In the genomic region with DNA sequence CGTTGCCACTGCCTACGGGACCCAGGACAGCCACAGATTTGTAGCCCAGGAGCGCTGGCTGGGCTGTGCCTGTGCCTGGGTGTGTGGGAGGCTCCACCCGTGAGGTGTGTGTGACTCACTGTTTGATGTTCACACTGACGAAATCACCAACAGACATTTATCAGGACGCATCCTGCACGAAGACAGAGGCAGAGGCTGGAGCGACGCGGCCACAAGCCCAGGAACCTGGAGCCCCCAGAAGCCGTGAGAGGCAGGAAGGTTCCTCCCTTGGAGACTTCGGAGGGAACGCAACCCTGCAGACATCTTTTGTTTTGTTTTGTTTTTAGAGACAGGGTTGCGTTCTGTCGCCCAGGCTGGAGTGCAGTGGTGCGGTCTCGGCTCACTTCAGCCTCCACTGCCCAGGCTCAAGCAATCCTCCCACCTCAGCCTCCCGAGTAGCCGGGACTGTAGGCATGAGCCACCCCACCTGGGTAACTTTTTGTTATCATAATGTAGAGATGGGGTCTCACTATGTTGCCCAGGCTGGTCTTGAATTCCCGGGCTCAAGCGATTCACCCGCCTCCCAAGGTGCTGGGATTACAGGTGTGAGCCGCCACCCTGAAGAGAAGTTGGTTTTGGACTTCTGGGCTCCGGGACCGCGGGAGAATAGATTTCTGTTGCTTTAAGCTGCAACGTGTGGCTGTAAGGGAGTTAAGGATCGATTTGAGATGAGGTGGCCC, we compare ENCODE assay signal across 1 cellular context.
TF ChIP-seq lines count a peak whose summit lies in the region.

No MANE protein-coding gene starts in this region.

TF ChIP-seq in HepG2, 621 proteins besides CTCF, POLR2A, EP300 and RAD21 (continued from another document and continues in another):
- TF ChIP-seq, protein P1, sequence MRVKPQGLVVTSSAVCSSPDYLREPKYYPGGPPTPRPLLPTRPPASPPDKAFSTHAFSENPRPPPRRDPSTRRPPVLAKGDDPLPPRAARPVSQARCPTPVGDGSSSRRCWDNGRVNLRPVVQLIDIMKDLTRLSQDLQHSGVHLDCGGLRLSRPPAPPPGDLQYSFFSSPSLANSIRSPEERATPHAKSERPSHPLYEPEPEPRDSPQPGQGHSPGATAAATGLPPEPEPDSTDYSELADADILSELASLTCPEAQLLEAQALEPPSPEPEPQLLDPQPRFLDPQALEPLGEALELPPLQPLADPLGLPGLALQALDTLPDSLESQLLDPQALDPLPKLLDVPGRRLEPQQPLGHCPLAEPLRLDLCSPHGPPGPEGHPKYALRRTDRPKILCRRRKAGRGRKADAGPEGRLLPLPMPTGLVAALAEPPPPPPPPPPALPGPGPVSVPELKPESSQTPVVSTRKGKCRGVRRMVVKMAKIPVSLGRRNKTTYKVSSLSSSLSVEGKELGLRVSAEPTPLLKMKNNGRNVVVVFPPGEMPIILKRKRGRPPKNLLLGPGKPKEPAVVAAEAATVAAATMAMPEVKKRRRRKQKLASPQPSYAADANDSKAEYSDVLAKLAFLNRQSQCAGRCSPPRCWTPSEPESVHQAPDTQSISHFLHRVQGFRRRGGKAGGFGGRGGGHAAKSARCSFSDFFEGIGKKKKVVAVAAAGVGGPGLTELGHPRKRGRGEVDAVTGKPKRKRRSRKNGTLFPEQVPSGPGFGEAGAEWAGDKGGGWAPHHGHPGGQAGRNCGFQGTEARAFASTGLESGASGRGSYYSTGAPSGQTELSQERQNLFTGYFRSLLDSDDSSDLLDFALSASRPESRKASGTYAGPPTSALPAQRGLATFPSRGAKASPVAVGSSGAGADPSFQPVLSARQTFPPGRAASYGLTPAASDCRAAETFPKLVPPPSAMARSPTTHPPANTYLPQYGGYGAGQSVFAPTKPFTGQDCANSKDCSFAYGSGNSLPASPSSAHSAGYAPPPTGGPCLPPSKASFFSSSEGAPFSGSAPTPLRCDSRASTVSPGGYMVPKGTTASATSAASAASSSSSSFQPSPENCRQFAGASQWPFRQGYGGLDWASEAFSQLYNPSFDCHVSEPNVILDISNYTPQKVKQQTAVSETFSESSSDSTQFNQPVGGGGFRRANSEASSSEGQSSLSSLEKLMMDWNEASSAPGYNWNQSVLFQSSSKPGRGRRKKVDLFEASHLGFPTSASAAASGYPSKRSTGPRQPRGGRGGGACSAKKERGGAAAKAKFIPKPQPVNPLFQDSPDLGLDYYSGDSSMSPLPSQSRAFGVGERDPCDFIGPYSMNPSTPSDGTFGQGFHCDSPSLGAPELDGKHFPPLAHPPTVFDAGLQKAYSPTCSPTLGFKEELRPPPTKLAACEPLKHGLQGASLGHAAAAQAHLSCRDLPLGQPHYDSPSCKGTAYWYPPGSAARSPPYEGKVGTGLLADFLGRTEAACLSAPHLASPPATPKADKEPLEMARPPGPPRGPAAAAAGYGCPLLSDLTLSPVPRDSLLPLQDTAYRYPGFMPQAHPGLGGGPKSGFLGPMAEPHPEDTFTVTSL (CRISPR knock-in tag; IDR thresholded peaks at IDR 0.05; ENCODE audit: borderline replicate concordance) = no peak
- TF ChIP-seq ZNF12 (CRISPR knock-in tag; IDR thresholded peaks at IDR 0.05) (no peak), ETV6 (CRISPR knock-in tag; conservative IDR thresholded peaks at IDR 0.05) (no peak), KDM3A (CRISPR knock-in tag; IDR thresholded peaks at IDR 0.05; ENCODE audit: low read depth) (no peak), GATAD1 (CRISPR knock-in tag; IDR thresholded peaks at IDR 0.05) (0 out of 2 replicates have a peak, but pooled peaks have one; percentile 17), CHD2 (IDR thresholded peaks at IDR 0.05; ENCODE audit: low read depth, low read length) (no peak), ZNF275 (CRISPR knock-in tag; IDR thresholded peaks at IDR 0.05; ENCODE audit: borderline replicate concordance) (no peak), GABPB1 (CRISPR knock-in tag; IDR thresholded peaks at IDR 0.05) (peak; percentile 26; the same call in 1 of the 2 replicates), TBL1XR1 (IDR thresholded peaks at IDR 0.05; ENCODE audit: borderline replicate concordance, low read length, partially characterized antibody) (no peak), SRSF4 (IDR thresholded peaks at IDR 0.05; ENCODE audit: low read depth, low read length, poor library complexity, severe bottlenecking) (no peak), ZNF660 (CRISPR knock-in tag; IDR thresholded peaks at IDR 0.05; ENCODE audit: borderline replicate concordance, low read depth) (no peak), NCOA2 (CRISPR knock-in tag; IDR thresholded peaks at IDR 0.05) (0 out of 2 replicates have a peak, but pooled peaks have one; percentile 23), HCFC1 (IDR thresholded peaks at IDR 0.05; ENCODE audit: low read depth, low read length) (no peak), ZSCAN25 (CRISPR knock-in tag; IDR thresholded peaks at IDR 0.05) (no peak), NFRKB (IDR thresholded peaks at IDR 0.05) (no peak), CREB1 (IDR thresholded peaks at IDR 0.05) (no peak), CREB1 (CRISPR knock-in tag; IDR thresholded peaks at IDR 0.05) (peak; percentile 41; the same call in 1 of the 2 replicates), ZNF746 (CRISPR knock-in tag; IDR thresholded peaks at IDR 0.05) (0 out of 2 replicates have a peak, but pooled peaks have one; percentile 28), CEBPG (CRISPR knock-in tag; IDR thresholded peaks at IDR 0.05) (peak; percentile 41), ARID5B (CRISPR knock-in tag; IDR thresholded peaks at IDR 0.05) (peak; percentile 28), RCOR2 (CRISPR knock-in tag; IDR thresholded peaks at IDR 0.05) (0 out of 2 replicates have a peak, but pooled peaks have one; percentile 28), E2F2 (CRISPR knock-in tag; IDR thresholded peaks at IDR 0.05; ENCODE audit: borderline replicate concordance) (no peak), ZFP37 (CRISPR knock-in tag; IDR thresholded peaks at IDR 0.05; ENCODE audit: borderline replicate concordance) (no peak)
- TF ChIP-seq, protein P2, sequence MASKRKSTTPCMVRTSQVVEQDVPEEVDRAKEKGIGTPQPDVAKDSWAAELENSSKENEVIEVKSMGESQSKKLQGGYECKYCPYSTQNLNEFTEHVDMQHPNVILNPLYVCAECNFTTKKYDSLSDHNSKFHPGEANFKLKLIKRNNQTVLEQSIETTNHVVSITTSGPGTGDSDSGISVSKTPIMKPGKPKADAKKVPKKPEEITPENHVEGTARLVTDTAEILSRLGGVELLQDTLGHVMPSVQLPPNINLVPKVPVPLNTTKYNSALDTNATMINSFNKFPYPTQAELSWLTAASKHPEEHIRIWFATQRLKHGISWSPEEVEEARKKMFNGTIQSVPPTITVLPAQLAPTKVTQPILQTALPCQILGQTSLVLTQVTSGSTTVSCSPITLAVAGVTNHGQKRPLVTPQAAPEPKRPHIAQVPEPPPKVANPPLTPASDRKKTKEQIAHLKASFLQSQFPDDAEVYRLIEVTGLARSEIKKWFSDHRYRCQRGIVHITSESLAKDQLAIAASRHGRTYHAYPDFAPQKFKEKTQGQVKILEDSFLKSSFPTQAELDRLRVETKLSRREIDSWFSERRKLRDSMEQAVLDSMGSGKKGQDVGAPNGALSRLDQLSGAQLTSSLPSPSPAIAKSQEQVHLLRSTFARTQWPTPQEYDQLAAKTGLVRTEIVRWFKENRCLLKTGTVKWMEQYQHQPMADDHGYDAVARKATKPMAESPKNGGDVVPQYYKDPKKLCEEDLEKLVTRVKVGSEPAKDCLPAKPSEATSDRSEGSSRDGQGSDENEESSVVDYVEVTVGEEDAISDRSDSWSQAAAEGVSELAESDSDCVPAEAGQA (IDR thresholded peaks at IDR 0.05; ENCODE audit: low read depth) = no peak
- TF ChIP-seq, protein P2 (CRISPR knock-in tag; IDR thresholded peaks at IDR 0.05; ENCODE audit: borderline replicate concordance) = no peak
- TF ChIP-seq, protein P3, sequence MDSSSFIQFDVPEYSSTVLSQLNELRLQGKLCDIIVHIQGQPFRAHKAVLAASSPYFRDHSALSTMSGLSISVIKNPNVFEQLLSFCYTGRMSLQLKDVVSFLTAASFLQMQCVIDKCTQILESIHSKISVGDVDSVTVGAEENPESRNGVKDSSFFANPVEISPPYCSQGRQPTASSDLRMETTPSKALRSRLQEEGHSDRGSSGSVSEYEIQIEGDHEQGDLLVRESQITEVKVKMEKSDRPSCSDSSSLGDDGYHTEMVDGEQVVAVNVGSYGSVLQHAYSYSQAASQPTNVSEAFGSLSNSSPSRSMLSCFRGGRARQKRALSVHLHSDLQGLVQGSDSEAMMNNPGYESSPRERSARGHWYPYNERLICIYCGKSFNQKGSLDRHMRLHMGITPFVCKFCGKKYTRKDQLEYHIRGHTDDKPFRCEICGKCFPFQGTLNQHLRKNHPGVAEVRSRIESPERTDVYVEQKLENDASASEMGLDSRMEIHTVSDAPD (CRISPR knock-in tag; IDR thresholded peaks at IDR 0.05) = 0 out of 2 replicates have a peak, but pooled peaks have one; percentile 32
- TF ChIP-seq, protein P4, sequence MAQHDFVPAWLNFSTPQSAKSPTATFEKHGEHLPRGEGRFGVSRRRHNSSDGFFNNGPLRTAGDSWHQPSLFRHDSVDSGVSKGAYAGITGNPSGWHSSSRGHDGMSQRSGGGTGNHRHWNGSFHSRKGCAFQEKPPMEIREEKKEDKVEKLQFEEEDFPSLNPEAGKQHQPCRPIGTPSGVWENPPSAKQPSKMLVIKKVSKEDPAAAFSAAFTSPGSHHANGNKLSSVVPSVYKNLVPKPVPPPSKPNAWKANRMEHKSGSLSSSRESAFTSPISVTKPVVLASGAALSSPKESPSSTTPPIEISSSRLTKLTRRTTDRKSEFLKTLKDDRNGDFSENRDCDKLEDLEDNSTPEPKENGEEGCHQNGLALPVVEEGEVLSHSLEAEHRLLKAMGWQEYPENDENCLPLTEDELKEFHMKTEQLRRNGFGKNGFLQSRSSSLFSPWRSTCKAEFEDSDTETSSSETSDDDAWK (CRISPR knock-in tag; IDR thresholded peaks at IDR 0.05) = no peak
